Comparison of ENCODE assay signal across 8 cellular contexts in the genomic region with DNA sequence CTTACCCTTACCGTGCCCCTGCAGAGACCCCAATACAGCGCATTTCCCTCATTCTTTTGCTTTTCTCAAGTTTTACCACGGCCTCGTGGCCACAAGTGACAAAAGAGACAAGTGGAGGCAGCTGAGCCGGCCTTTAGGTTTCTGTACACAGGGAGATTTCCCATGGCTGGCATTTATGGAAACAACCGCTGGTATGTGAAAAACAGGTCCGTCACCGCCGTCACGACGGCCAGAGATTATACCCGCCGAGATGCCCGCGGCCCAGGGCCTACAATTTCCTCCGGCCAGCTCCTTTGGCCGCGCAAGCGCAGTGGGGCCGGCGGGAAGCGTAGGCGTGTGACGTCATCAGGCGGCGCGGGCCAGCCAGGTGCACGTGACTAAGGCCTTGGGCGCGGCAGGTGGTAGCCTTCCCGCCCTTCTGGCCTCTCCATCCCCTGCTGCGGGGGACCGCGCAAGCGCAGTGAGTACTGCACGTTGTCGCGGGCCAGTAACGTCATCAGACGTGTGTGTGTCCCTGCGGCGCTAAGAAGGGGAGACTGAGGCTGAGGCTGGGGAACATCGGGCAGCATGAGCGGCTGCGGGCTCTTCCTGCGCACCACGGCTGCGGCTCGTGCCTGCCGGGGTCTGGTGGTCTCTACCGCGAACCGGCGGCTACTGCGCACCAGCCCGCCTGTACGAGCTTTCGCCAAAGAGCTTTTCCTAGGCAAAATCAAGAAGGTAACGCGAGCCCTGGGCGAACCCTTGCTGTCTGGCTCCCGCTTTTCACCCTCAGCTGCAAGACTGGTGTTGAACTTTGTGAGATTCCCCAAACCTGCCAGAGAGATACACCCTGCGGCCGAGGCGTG.
DNase-seq lines count a peak whose midpoint lies in the region; ATAC-seq and TF ChIP-seq lines count a peak whose summit lies in the region.

ACAD9 (plus strand) TSS at position 496 of the 845 bp plus-strand sequence; CDS start at position 568, 72 bp downstream.

- H3K27me3 Mint-ChIP-seq in central memory CD8-positive, alpha-beta T cell = no peaks in the 10 kb centered on the region

- DNase-seq in AG09309 (ENCODE audit: low read depth) (peak; percentile 90), NCI-H446 (lab: John Stamatoyannopoulos, UW) (peak; percentile 96 to 99), iris pigment epithelial cell (ENCODE audit: low read depth) (peak; percentile 97)
- peak; percentile 94 for DNase-seq in activated CD4-positive, CD25-positive, alpha-beta regulatory T cell treated with anti-CD3 and anti-CD28 coated beads, Interleukin-2, amount 50 U/mL, for 16 hours (ENCODE audit: low read depth, low spot score)
- peak; percentile 93 to 95 for DNase-seq in central memory CD8-positive, alpha-beta T cell (ENCODE audit: low spot score in 2 of 2)
- DNase-seq in stimulated activated CD4-positive, alpha-beta T cell treated with anti-CD3 and anti-CD28 coated beads, Interleukin-12 subunit alpha, Interleukin-12 subunit beta, amount 100 ng/mL, for 24 hours (ENCODE audit: low read depth in 2 of 2) = peak; percentile 93 to 97

- ATAC-seq in GM19025 (IDR thresholded peaks at IDR 0.05; ENCODE audit: low read depth, unreplicated experiment) (peak; percentile 91), HG03342 (IDR thresholded peaks at IDR 0.05; ENCODE audit: unreplicated experiment) (peak; percentile 94)
- ATAC-seq in central memory CD8-positive, alpha-beta T cell (replicated peaks; ENCODE audit: extremely low read depth, poor library complexity, severe bottlenecking) = peak; percentile 96

- peak within 1 kb of the TSS; percentile 80 for H3K4me3 Mint-ChIP-seq in central memory CD8-positive, alpha-beta T cell

- peaks cover 56% of the 10 kb centered on the region for H3K4me1 Mint-ChIP-seq in central memory CD8-positive, alpha-beta T cell

- H3K36me3 Mint-ChIP-seq in central memory CD8-positive, alpha-beta T cell (ENCODE audit: insufficient read depth) = peaks cover 27% of the 10 kb centered on the region

- no peak for TF ChIP-seq CTCF in AG09309 (IDR thresholded peaks at IDR 0.05; ENCODE audit: control insufficient read depth, insufficient read depth, low read depth, low read length, missing control alignments)

- peak within 1 kb of the TSS; percentile 76 for H3K4me3 ChIP-seq in AG09309 (ENCODE audit: control insufficient read depth, low read depth, low read length)

- no peaks in the 10 kb centered on the region for H3K9me3 Mint-ChIP-seq in central memory CD8-positive, alpha-beta T cell

- H3K27ac Mint-ChIP-seq in central memory CD8-positive, alpha-beta T cell (ENCODE audit: low read depth) = peak within 1 kb of the TSS; percentile 97

Comparison
In these comparisons a context has a peak if more than half of its experiments do, and no peak if none do; other contexts are left out.
1. Peak in every context shown above with its lines: DNase-seq, ATAC-seq and H3K4me3 ChIP-seq.